In the genomic region with DNA sequence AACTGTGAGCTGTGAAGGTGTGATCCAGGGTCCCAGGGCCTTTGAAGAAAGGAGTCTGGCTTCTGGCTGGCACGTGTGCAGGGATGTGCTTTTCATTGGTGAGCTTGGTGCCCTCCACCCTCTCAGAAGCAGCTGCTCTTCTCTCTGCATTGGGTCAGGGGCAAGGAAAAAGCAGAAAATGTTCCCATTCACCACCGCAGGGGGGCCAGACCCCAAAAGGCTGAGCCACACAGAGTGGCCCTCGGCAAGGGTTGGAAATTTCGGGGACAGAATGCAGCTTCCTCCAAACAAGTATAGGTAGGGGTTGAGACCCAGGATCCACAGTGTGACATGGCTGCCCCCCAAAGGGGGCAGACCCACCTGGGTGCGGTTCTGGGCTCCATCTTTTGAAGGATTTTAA, we compare ENCODE assay signal across 11 cellular contexts. TPM values are rescaled to one million over a fixed set of nuclear protein-coding genes. Genes with fewer than 3 reads are reported as not detected.
DNase-seq lines count a peak whose midpoint lies in the region; ATAC-seq, FAIRE-seq and TF ChIP-seq lines count a peak whose summit lies in the region.
"Had no signal": no experiment of that assay in that cellular context is flagged by ENCODE, and none has a peak within 500 bp of the region (broad histone marks: within the 10 kb centered on the region; RNA-seq: fewer than 3 reads in every experiment).

No MANE protein-coding gene starts in this region.

- H3K27me3 ChIP-seq in CD4-positive, CD25-positive, alpha-beta regulatory T cell (ENCODE audit: control insufficient read depth, insufficient read depth, low read length): no peaks in the 10 kb centered on the region

- H3K36me3 ChIP-seq in CD4-positive, CD25-positive, alpha-beta regulatory T cell (ENCODE audit: control insufficient read depth, insufficient read depth, low read length): no peaks in the 10 kb centered on the region

- peak overlapping the region; percentile 95 for H3K27ac ChIP-seq in CD4-positive, CD25-positive, alpha-beta regulatory T cell (ENCODE audit: insufficient read depth, low read length, poor library complexity, severe bottlenecking)

- peak overlapping the region; percentile 89 to 95 (median 94) for H3K4me3 Mint-ChIP-seq in CD4-positive, CD25-positive, alpha-beta regulatory T cell
- H3K4me3 Mint-ChIP-seq in activated naive CD8-positive, alpha-beta T cell: peak overlapping the region; percentile 87
- H3K4me3 Mint-ChIP-seq in natural killer cell: peak overlapping the region; percentile 97

- H3K9me3 Mint-ChIP-seq in CD4-positive, CD25-positive, alpha-beta regulatory T cell: no peaks in the 10 kb centered on the region
- no peaks in the 10 kb centered on the region for H3K9me3 Mint-ChIP-seq in activated naive CD8-positive, alpha-beta T cell (ENCODE audit: low read depth)
- H3K9me3 Mint-ChIP-seq in natural killer cell: no peaks in the 10 kb centered on the region

- no peak for TF ChIP-seq CTCF in natural killer cell (IDR thresholded peaks at IDR 0.05)

- peak in 1 of 3 donors; percentile 49 for DNase-seq in CD4-positive, CD25-positive, alpha-beta regulatory T cell
- no peak for DNase-seq in GM19239 (ENCODE audit: insufficient read length, low spot score)
- no peak for DNase-seq in natural killer cell
- no peak for DNase-seq in 8988T
- DNase-seq in amniotic stem cell (lab: John Stamatoyannopoulos, UW): no peak
- DNase-seq in SKM-1 treated with dmso at 0.1 percent for 144 hours (lab: John Stamatoyannopoulos, UW; ENCODE audit: unreplicated experiment): no peak
- DNase-seq in hippocampal formation (lab: John Stamatoyannopoulos, UW): no peak
- DNase-seq: foreskin fibroblast, GDM1 had no signal

- peaks cover 12% of the 10 kb centered on the region for H3K27me3 Mint-ChIP-seq in CD4-positive, CD25-positive, alpha-beta regulatory T cell
- H3K27me3 Mint-ChIP-seq in activated naive CD8-positive, alpha-beta T cell: no peaks in the 10 kb centered on the region
- H3K27me3 Mint-ChIP-seq in natural killer cell (ENCODE audit: low read depth in 2 of 2): no peaks in the 10 kb centered on the region

- ATAC-seq in CD4-positive, CD25-positive, alpha-beta regulatory T cell (ENCODE audit: low read depth in 2 of 2): no peak
- ATAC-seq in natural killer cell: no peak

- peaks cover 10 to 75% (median 45%) of the 10 kb centered on the region in 4 donors for H3K4me1 Mint-ChIP-seq in CD4-positive, CD25-positive, alpha-beta regulatory T cell
- peaks cover 61% of the 10 kb centered on the region for H3K4me1 Mint-ChIP-seq in activated naive CD8-positive, alpha-beta T cell (ENCODE audit: low read depth)
- peaks cover 80 to 90% of the 10 kb centered on the region in 2 donors for H3K4me1 Mint-ChIP-seq in natural killer cell

- H3K4me3 ChIP-seq in CD4-positive, CD25-positive, alpha-beta regulatory T cell (ENCODE audit: low read depth, low read length): peak overlapping the region; percentile 85

- H3K27ac Mint-ChIP-seq in CD4-positive, CD25-positive, alpha-beta regulatory T cell: peak overlapping the region; percentile 97 to 100 (median 99)
- peak overlapping the region; percentile 94 for H3K27ac Mint-ChIP-seq in activated naive CD8-positive, alpha-beta T cell
- H3K27ac Mint-ChIP-seq in natural killer cell: peak overlapping the region; percentile 95 to 100

- intact Hi-C loops in natural killer cell (cut with micrococcal nuclease): loop anchor here (10.0 kb wide), 2 partner anchors 420 to 670 kb away; a partner anchor contains a TSS

- H3K36me3 Mint-ChIP-seq in CD4-positive, CD25-positive, alpha-beta regulatory T cell: peaks cover 13% of the 10 kb centered on the region
- H3K36me3 Mint-ChIP-seq in activated naive CD8-positive, alpha-beta T cell: no peaks in the 10 kb centered on the region
- no peaks in the 10 kb centered on the region for H3K36me3 Mint-ChIP-seq in natural killer cell

- peak; percentile 64 for FAIRE-seq in GM19239 (lab: Jason Lieb, UNC)

- H3K9me3 ChIP-seq in CD4-positive, CD25-positive, alpha-beta regulatory T cell (ENCODE audit: control insufficient read depth in 2 of 2, low read length in 2 of 2): no peaks in the 10 kb centered on the region

- peaks cover 90% of the 10 kb centered on the region for H3K4me1 ChIP-seq in CD4-positive, CD25-positive, alpha-beta regulatory T cell (ENCODE audit: control insufficient read depth, insufficient read depth, low read length, poor library complexity, severe bottlenecking)

RNA-seq across cellular contexts. Expression of a gene that starts 2.5 kb away (rescaled TPM):
- 257 TPM for total RNA-seq in CD4-positive, CD25-positive, alpha-beta regulatory T cell
- 100 to 1,000 TPM; 131 to 151 (median 141) TPM for polyA plus RNA-seq in CD4-positive, CD25-positive, alpha-beta regulatory T cell
- total RNA-seq in natural killer cell: 100 to 1,000 TPM; 282 to 334 (median 287) TPM

RNA-seq across cellular contexts. Expression of a gene that starts 28.2 kb away (rescaled TPM):
- not detected for total RNA-seq in CD4-positive, CD25-positive, alpha-beta regulatory T cell
- polyA plus RNA-seq in CD4-positive, CD25-positive, alpha-beta regulatory T cell: not detected
- 1 to 10 TPM in 1 of 3 donors, under 1 TPM in 2; 0.72 to 1.1 (median 0.94) TPM for total RNA-seq in natural killer cell

RNA-seq across cellular contexts. Expression of a gene that starts 35.8 kb away (rescaled TPM):
- total RNA-seq in CD4-positive, CD25-positive, alpha-beta regulatory T cell: not detected
- polyA plus RNA-seq in CD4-positive, CD25-positive, alpha-beta regulatory T cell: not detected
- not detected for total RNA-seq in natural killer cell

RNA-seq across cellular contexts. Expression of a gene that starts 42.0 kb away (rescaled TPM):
- total RNA-seq in CD4-positive, CD25-positive, alpha-beta regulatory T cell: 0.35 TPM
- not detected for polyA plus RNA-seq in CD4-positive, CD25-positive, alpha-beta regulatory T cell
- under 1 TPM in 2 of 3 donors, not detected in 1; 0.16 to 0.93 TPM for total RNA-seq in natural killer cell
- polyA plus RNA-seq: adipose tissue had no signal

RNA-seq across cellular contexts. Expression of a gene that starts 58.5 kb away (rescaled TPM):
- 54.4 TPM for total RNA-seq in CD4-positive, CD25-positive, alpha-beta regulatory T cell
- polyA plus RNA-seq in CD4-positive, CD25-positive, alpha-beta regulatory T cell: 10 to 100 TPM; 22.5 to 38.1 (median 34.7) TPM
- 10 to 100 TPM; 54.8 to 75.1 (median 64.7) TPM for total RNA-seq in natural killer cell
